In the genomic region with DNA sequence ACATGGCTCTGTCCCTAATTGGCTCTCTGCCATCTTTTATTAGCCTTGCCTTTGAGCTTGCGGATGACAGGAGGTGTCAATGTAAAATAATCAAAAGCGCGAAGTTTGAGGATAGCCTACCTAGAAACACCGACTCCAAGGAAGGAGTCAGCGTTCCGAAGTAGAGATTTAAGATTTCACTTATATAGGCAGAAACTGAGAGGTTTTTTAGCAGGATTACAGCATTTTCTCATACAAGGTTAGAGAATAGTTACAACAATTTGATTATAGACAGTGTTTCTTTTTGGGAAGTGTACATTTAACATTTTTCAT, we compare ENCODE assay signal across 8 cellular contexts. TPM values are rescaled to one million over a fixed set of nuclear protein-coding genes. Genes with fewer than 3 reads are reported as not detected.
DNase-seq lines count a peak whose midpoint lies in the region; ATAC-seq and TF ChIP-seq lines count a peak whose summit lies in the region.

No MANE protein-coding gene starts in this region.

- no peaks in the 10 kb centered on the region for H3K9me3 ChIP-seq in muscle layer of duodenum (ENCODE audit: control insufficient read depth in 1 of 2, low read length in 2 of 2)

- peaks cover 5 to 15% of the 10 kb centered on the region in 2 donors for H3K4me1 ChIP-seq in muscle layer of duodenum (ENCODE audit: control insufficient read depth in 1 of 2, insufficient read depth in 2 of 2, low read length in 2 of 2)

- H3K27me3 Mint-ChIP-seq in T-helper 2 cell treated with Interferon-gamma antibody and Interleukin-4, amounts not matched to agents 5 μg/mL and 100 μg/mL, for 36 hours (ENCODE audit: low read depth) = peaks cover 2% of the 10 kb centered on the region
- peaks cover 13% of the 10 kb centered on the region for H3K27me3 Mint-ChIP-seq in brain

- peak overlapping the region; percentile 78 for H3K27ac Mint-ChIP-seq in T-helper 2 cell treated with Interferon-gamma antibody and Interleukin-4, amounts not matched to agents 5 μg/mL and 100 μg/mL, for 36 hours
- H3K27ac Mint-ChIP-seq in brain = peak overlapping the region; percentile 31 to 99 (median 82)

- H3K4me1 Mint-ChIP-seq in T-helper 2 cell treated with Interferon-gamma antibody and Interleukin-4, amounts not matched to agents 5 μg/mL and 100 μg/mL, for 36 hours (ENCODE audit: low read depth) = peaks cover 23% of the 10 kb centered on the region
- peaks cover 45% of the 10 kb centered on the region for H3K4me1 Mint-ChIP-seq in brain

- intact Hi-C loops in sciatic nerve (cut with DNase I) = no loop called here

- ATAC-seq in HG03280 (IDR thresholded peaks at IDR 0.05; ENCODE audit: unreplicated experiment) (peak; percentile 20), sciatic nerve (no peak)

- H3K4me3 Mint-ChIP-seq in T-helper 2 cell treated with Interferon-gamma antibody and Interleukin-4, amounts not matched to agents 5 μg/mL and 100 μg/mL, for 36 hours = peak overlapping the region; percentile 92
- peak overlapping the region; percentile 94 to 99 (median 96) for H3K4me3 Mint-ChIP-seq in brain

- no peaks in the 10 kb centered on the region for H3K27me3 ChIP-seq in muscle layer of duodenum (ENCODE audit: low read depth, low read length)

- H3K27ac ChIP-seq in muscle layer of duodenum (ENCODE audit: low read length) = no peak overlapping the region

- H3K4me3 ChIP-seq in muscle layer of duodenum (ENCODE audit: low read depth in 1 of 2, low read length in 2 of 2) = peak overlapping the region; percentile 93 to 99

- peaks cover 15% of the 10 kb centered on the region for H3K9me3 Mint-ChIP-seq in T-helper 2 cell treated with Interferon-gamma antibody and Interleukin-4, amounts not matched to agents 5 μg/mL and 100 μg/mL, for 36 hours
- H3K9me3 Mint-ChIP-seq in brain = peaks cover 5 to 15% (median 10%) of the 10 kb centered on the region in 5 experiments

- DNase-seq in T-helper 2 cell treated with Interferon-gamma antibody and Interleukin-4, amounts not matched to agents 5 μg/mL and 100 μg/mL, for 36 hours (ENCODE audit: low spot score) = no peak
- DNase-seq in T-helper 2 cell (no peak), NCI-H774 (lab: John Stamatoyannopoulos, UW) (no peak), sciatic nerve (ENCODE audit: low spot score) (no peak), activated gamma-delta T cell (lab: John Stamatoyannopoulos, UW) (no peak)

- no peaks in the 10 kb centered on the region for H3K36me3 ChIP-seq in muscle layer of duodenum (ENCODE audit: control insufficient read depth in 1 of 2, insufficient read depth in 2 of 2, low read length in 2 of 2)

- TF ChIP-seq CTCF in brain (conservative IDR thresholded peaks at IDR 0.05) = no peak

- H3K36me3 Mint-ChIP-seq in T-helper 2 cell treated with Interferon-gamma antibody and Interleukin-4, amounts not matched to agents 5 μg/mL and 100 μg/mL, for 36 hours (ENCODE audit: low read depth) = peaks cover 18% of the 10 kb centered on the region
- H3K36me3 Mint-ChIP-seq in brain = peaks cover 34% of the 10 kb centered on the region

RNA-seq across cellular contexts. Expression of gene NFXL1, which starts 0.5 kb away (rescaled TPM):
- 3.1 TPM for polyA plus RNA-seq in brain (ENCODE audit: insufficient read depth, low read depth, low replicate concordance)
- total RNA-seq in sciatic nerve = 19.3 TPM
